Comparison of ENCODE assay signal across 1 cellular context in the genomic region with DNA sequence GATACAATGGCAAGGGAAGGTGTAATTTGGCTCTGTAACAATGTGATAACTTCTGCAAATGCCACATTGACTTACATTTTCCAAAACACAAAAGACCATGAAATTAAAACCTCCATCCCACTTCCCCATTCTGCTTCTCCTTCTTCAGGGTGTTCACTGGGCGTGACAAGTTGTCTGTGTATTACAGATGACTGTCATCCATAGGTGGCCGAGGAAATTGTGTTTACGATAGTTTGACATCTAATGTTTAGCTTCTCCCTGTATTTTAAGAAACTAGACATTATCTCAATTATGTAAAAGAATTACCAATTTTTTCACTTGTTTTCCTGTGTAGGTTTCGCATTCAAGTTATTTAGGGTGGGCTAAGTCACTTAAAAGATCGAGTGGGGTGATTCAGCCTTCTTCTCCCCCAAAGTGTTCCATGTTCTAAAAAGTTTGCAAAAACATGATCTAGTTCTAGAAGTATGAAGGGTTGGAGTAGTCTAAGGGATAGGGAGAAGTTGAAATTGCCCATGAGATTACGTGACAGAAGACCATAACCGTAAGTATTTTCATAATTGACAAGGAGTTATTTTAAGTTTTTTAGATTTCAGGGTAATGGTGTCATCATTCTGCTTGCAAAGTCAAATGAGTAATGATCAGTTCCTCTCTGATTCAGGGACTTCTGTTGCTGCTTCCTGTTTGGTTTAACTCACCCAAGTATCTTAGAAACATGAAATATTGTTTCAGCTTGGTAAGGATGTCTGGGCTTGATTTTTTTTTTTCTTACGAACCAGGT.
TF ChIP-seq lines count a peak whose summit lies in the region.

No MANE protein-coding gene starts in this region.

TF ChIP-seq in WTC11, 78 proteins besides CTCF, POLR2A, EP300 and RAD21 (continued from another document):
- no peak for TF ChIP-seq HMGXB4 (CRISPR knock-in tag; IDR thresholded peaks at IDR 0.05)
- TF ChIP-seq TEAD4 (CRISPR knock-in tag; IDR thresholded peaks at IDR 0.05) = no peak
- no peak for TF ChIP-seq ZNF317 (CRISPR knock-in tag; IDR thresholded peaks at IDR 0.05; ENCODE audit: borderline replicate concordance, low read depth)
- no peak for TF ChIP-seq TCF7 (CRISPR knock-in tag; IDR thresholded peaks at IDR 0.05; ENCODE audit: low read depth)
- TF ChIP-seq CREM (CRISPR knock-in tag; IDR thresholded peaks at IDR 0.05) = no peak
- TF ChIP-seq NFYB (CRISPR knock-in tag; conservative IDR thresholded peaks at IDR 0.05; ENCODE audit: low read depth) = no peak
- no peak for TF ChIP-seq ETV6 (CRISPR knock-in tag; IDR thresholded peaks at IDR 0.05)
- no peak for TF ChIP-seq USF2 (CRISPR knock-in tag; IDR thresholded peaks at IDR 0.05)
- TF ChIP-seq, protein P1, sequence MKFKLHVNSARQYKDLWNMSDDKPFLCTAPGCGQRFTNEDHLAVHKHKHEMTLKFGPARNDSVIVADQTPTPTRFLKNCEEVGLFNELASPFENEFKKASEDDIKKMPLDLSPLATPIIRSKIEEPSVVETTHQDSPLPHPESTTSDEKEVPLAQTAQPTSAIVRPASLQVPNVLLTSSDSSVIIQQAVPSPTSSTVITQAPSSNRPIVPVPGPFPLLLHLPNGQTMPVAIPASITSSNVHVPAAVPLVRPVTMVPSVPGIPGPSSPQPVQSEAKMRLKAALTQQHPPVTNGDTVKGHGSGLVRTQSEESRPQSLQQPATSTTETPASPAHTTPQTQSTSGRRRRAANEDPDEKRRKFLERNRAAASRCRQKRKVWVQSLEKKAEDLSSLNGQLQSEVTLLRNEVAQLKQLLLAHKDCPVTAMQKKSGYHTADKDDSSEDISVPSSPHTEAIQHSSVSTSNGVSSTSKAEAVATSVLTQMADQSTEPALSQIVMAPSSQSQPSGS (CRISPR knock-in tag; IDR thresholded peaks at IDR 0.05; ENCODE audit: borderline replicate concordance, low read depth) = no peak
